ENCODE assay signal across 20 cellular contexts in genomic region chr20:36676701-36677421, GRCh38. TPM values are rescaled to one million over a fixed set of nuclear protein-coding genes. Genes with fewer than 3 reads are reported as not detected.
DNase-seq lines count a peak whose midpoint lies in the region; ATAC-seq and TF ChIP-seq lines count a peak whose summit lies in the region.
"Had no signal": no experiment of that assay in that cellular context is flagged by ENCODE, and none has a peak within 500 bp of the region (broad histone marks: within the 10 kb centered on the region; RNA-seq: fewer than 3 reads in every experiment).

No MANE protein-coding gene starts in this region.

- no peaks in the 10 kb centered on the region for H3K4me1 ChIP-seq in DND-41 (ENCODE audit: insufficient read depth, low read length)
- peaks cover 4% of the 10 kb centered on the region for H3K4me1 ChIP-seq in NT2/D1 (ENCODE audit: insufficient read depth, insufficient read length)
- H3K4me1 ChIP-seq: ascending aorta, colonic mucosa had no signal

- no peak overlapping the region for H3K27ac ChIP-seq in DND-41 (ENCODE audit: low read length)
- H3K27ac ChIP-seq: ascending aorta, colonic mucosa, GM23248, HL-60, SK-N-MC had no signal

- H3K4me3 Mint-ChIP-seq in neural crest cell: peak overlapping the region; percentile 91
- no peak overlapping the region for H3K4me3 Mint-ChIP-seq in activated CD8-positive, alpha-beta memory T cell treated with anti-CD3 and anti-CD28 coated beads, Interleukin-2, amount 10 ng/mL, durations not matched to agents 7 days and 5 days

- no peak overlapping the region for H3K4me3 ChIP-seq in DND-41 (ENCODE audit: low read depth in 1 of 2, low read length in 2 of 2)
- no peak overlapping the region for H3K4me3 ChIP-seq in NT2/D1 (ENCODE audit: insufficient read length, low read depth)
- H3K4me3 ChIP-seq: ascending aorta, colonic mucosa, GM12878, GM23248, SK-N-MC had no signal

- no peaks in the 10 kb centered on the region for H4K20me1 ChIP-seq in DND-41 (ENCODE audit: insufficient read depth, low read length)

- no peaks in the 10 kb centered on the region for H3K9me3 ChIP-seq in DND-41 (ENCODE audit: insufficient read depth, low read length, severe bottlenecking)
- H3K9me3 ChIP-seq in NT2/D1 (ENCODE audit: insufficient read depth, low read length): peaks cover 5% of the 10 kb centered on the region; the same call in 1 of the 2 replicates
- H3K9me3 ChIP-seq: ascending aorta, colonic mucosa had no signal

- H3K9ac ChIP-seq in DND-41 (ENCODE audit: low read depth, low read length) (no peak overlapping the region), NT2/D1 (ENCODE audit: insufficient read length, low read depth) (peak overlapping the region; percentile 8)
- H3K9ac ChIP-seq: GM23248 had no signal

- no peak overlapping the region for H2AFZ ChIP-seq in DND-41 (ENCODE audit: low read depth, low read length)
- H2AFZ ChIP-seq: GM23248 had no signal

- peaks cover 10% of the 10 kb centered on the region for H3K4me1 Mint-ChIP-seq in neural crest cell
- no peaks in the 10 kb centered on the region for H3K4me1 Mint-ChIP-seq in activated CD8-positive, alpha-beta memory T cell treated with anti-CD3 and anti-CD28 coated beads, Interleukin-2, amount 10 ng/mL, durations not matched to agents 7 days and 5 days

- H3K36me3 ChIP-seq in DND-41 (ENCODE audit: insufficient read depth, low read length): peaks cover 26% of the 10 kb centered on the region
- H3K36me3 ChIP-seq in NT2/D1 (ENCODE audit: insufficient read depth, insufficient read length, low read length): no peaks in the 10 kb centered on the region
- H3K36me3 ChIP-seq: colonic mucosa had no signal

- peaks cover 12% of the 10 kb centered on the region for H3K36me3 Mint-ChIP-seq in neural crest cell (ENCODE audit: low read depth)
- peaks cover 7% of the 10 kb centered on the region for H3K36me3 Mint-ChIP-seq in activated CD8-positive, alpha-beta memory T cell treated with anti-CD3 and anti-CD28 coated beads, Interleukin-2, amount 10 ng/mL, durations not matched to agents 7 days and 5 days

- H3K79me2 ChIP-seq in DND-41 (ENCODE audit: insufficient read depth, low read length): no peaks in the 10 kb centered on the region

- no peak for DNase-seq in DND-41
- DNase-seq in NT2/D1 (ENCODE audit: low read depth, low spot score): no peak
- DNase-seq in iPS DF 19.7 (ENCODE audit: low read depth, low spot score): peak; percentile 90
- peak; percentile 79 for DNase-seq in neural crest cell (ENCODE audit: low read depth, low spot score)
- DNase-seq in activated CD8-positive, alpha-beta memory T cell treated with anti-CD3 and anti-CD28 coated beads, Interleukin-2, amount 10 ng/mL, durations not matched to agents 7 days and 5 days: no peak
- DNase-seq in occipital lobe (lab: John Stamatoyannopoulos, UW): no peak
- DNase-seq in posterior cingulate gyrus: no peak
- DNase-seq: activated CD4-positive, alpha-beta T cell treated with anti-CD3 and anti-CD28 coated beads for 48 hours; activated naive CD4-positive, alpha-beta T cell; colonic mucosa; COR-L47; GM23248; NCI-H1092 treated with DMSO at 0.1 percent for 48 hours; NCI-H526 treated with DMSO at 0.1 percent for 48 hours; stimulated activated CD4-positive, alpha-beta T cell treated with anti-CD3 and anti-CD28 coated beads, Interleukin-2, amount 100 ng/mL, for 24 hours had no signal

- ATAC-seq in DND-41 (ENCODE audit: insufficient read depth, low read depth) (0 out of 3 replicates have a peak, but pooled peaks have one; percentile 22), GM19395 (IDR thresholded peaks at IDR 0.05; ENCODE audit: unreplicated experiment) (no peak)
- ATAC-seq in activated CD8-positive, alpha-beta memory T cell treated with anti-CD3 and anti-CD28 coated beads, Interleukin-2, amount 10 ng/mL, durations not matched to agents 7 days and 5 days: no peak
- ATAC-seq: GM12878 had no signal

- H3K9me3 Mint-ChIP-seq in neural crest cell: peaks cover 2% of the 10 kb centered on the region
- H3K9me3 Mint-ChIP-seq in activated CD8-positive, alpha-beta memory T cell treated with anti-CD3 and anti-CD28 coated beads, Interleukin-2, amount 10 ng/mL, durations not matched to agents 7 days and 5 days (ENCODE audit: low read depth): no peaks in the 10 kb centered on the region

- no peaks in the 10 kb centered on the region for H3K27me3 ChIP-seq in DND-41 (ENCODE audit: insufficient read depth, low read length, poor library complexity)
- H3K27me3 ChIP-seq in NT2/D1 (ENCODE audit: insufficient read depth, insufficient read length): no peaks in the 10 kb centered on the region
- H3K27me3 ChIP-seq: ascending aorta, colonic mucosa had no signal

- H3K4me2 ChIP-seq in DND-41 (ENCODE audit: insufficient read depth, low read length): no peak overlapping the region

- peak overlapping the region; percentile 90 for H3K27ac Mint-ChIP-seq in neural crest cell (ENCODE audit: unreplicated experiment)
- no peak overlapping the region for H3K27ac Mint-ChIP-seq in activated CD8-positive, alpha-beta memory T cell treated with anti-CD3 and anti-CD28 coated beads, Interleukin-2, amount 10 ng/mL, durations not matched to agents 7 days and 5 days

- CTCF ChIA-PET in activated CD8-positive, alpha-beta memory T cell treated with anti-CD3 and anti-CD28 coated beads, Interleukin-2, amount 10 ng/mL, durations not matched to agents 7 days and 5 days (lab: Charles Lee): interaction anchor here (0.7 kb wide), 1 partner anchor 78 kb away, joined by 3 read pairs; no protein-coding TSS in a partner anchor

- intact Hi-C loops in posterior cingulate gyrus (cut with DNase I): no loop called here

- H3K27me3 Mint-ChIP-seq in neural crest cell (ENCODE audit: low read depth): no peaks in the 10 kb centered on the region
- H3K27me3 Mint-ChIP-seq in activated CD8-positive, alpha-beta memory T cell treated with anti-CD3 and anti-CD28 coated beads, Interleukin-2, amount 10 ng/mL, durations not matched to agents 7 days and 5 days: no peaks in the 10 kb centered on the region

- TF ChIP-seq CTCF in DND-41 (IDR thresholded peaks at IDR 0.05; ENCODE audit: borderline replicate concordance, extremely low read depth, low read length, poor library complexity, severe bottlenecking): no peak
- peak; percentile 30 for TF ChIP-seq CTCF in neural crest cell (conservative IDR thresholded peaks at IDR 0.05)

RNA-seq across cellular contexts. Expression of gene SLA2, which starts 30.9 kb away (rescaled TPM):
- 0.16 TPM in 1 of 2 replicates, not detected in the other for total RNA-seq in neural crest cell
- total RNA-seq in activated CD8-positive, alpha-beta memory T cell treated with anti-CD3 and anti-CD28 coated beads, Interleukin-2, amount 10 ng/mL, durations not matched to agents 7 days and 5 days: 100 to 1,000 TPM; 109 to 140 TPM
- not detected for total RNA-seq in occipital lobe
- total RNA-seq: ascending aorta, GM23248 had no signal

Comparison
In these comparisons a context has a peak if more than half of its experiments do, and no peak if none do; other contexts are left out.
1. DNase-seq: peak in iPS DF 19.7 (single experiment) and neural crest cell (single experiment); none in DND-41 (single experiment), NT2/D1 (single experiment), activated CD8-positive, alpha-beta memory T cell treated with anti-CD3 and anti-CD28 coated beads, Interleukin-2, amount 10 ng/mL, durations not matched to agents 7 days and 5 days (single experiment), occipital lobe (single experiment) and posterior cingulate gyrus (0 of 10).
2. RNA of gene SLA2, which starts 30.9 kb away (total RNA-seq): 109 to 140 TPM in activated CD8-positive, alpha-beta memory T cell treated with anti-CD3 and anti-CD28 coated beads, Interleukin-2, amount 10 ng/mL, durations not matched to agents 7 days and 5 days; 0.16 TPM in neural crest cell and not detected in occipital lobe (single experiment); every median in the first group is over 10 times any median in the second.